ENCODE assay signal across 1 cellular context in the genomic region with DNA sequence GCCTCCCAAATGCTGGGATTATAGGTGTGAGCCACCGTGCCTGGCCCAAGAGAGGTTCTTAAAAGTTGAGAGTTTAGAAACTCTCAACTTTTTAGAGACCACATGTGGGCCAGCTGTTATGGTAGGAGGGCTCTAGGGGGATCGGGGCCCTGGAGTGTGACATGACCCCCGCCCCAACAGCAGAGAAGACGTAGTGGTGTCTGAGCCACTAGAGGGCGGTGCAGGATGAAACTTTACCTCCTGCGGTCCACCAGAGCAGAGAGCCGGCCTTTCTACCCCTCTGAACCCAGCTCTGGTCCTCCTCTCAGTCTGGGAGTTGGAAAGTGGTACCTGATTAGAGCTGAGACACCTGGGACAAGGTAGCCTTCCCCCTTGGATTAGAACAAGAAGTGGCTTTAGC.
TF ChIP-seq lines count a peak whose summit lies in the region.

No MANE protein-coding gene starts in this region.

TF ChIP-seq in K562, 482 proteins besides CTCF, POLR2A, EP300 and RAD21 (continued from another document):
- peak; percentile 69 for TF ChIP-seq ZBTB7A (IDR thresholded peaks at IDR 0.05; ENCODE audit: borderline replicate concordance, control insufficient read depth, low read depth, low read length)
- TF ChIP-seq, protein P1, sequence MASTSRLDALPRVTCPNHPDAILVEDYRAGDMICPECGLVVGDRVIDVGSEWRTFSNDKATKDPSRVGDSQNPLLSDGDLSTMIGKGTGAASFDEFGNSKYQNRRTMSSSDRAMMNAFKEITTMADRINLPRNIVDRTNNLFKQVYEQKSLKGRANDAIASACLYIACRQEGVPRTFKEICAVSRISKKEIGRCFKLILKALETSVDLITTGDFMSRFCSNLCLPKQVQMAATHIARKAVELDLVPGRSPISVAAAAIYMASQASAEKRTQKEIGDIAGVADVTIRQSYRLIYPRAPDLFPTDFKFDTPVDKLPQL (IDR thresholded peaks at IDR 0.05; ENCODE audit: extremely low read depth, insufficient read length): no peak
- TF ChIP-seq NRF1 (conservative IDR thresholded peaks at IDR 0.05 in 1 of 2, IDR thresholded peaks at IDR 0.05 in 1 of 2): no peak
- peak; percentile 59 for TF ChIP-seq CTCFL (IDR thresholded peaks at IDR 0.05; ENCODE audit: borderline replicate concordance, insufficient read depth, low read depth, low read length, poor library complexity, severe bottlenecking)
- TF ChIP-seq ARID2 (IDR thresholded peaks at IDR 0.05): peak; percentile 66; the same call in 1 of the 2 replicates
- peak; percentile 56 for TF ChIP-seq CREM (IDR thresholded peaks at IDR 0.05; ENCODE audit: low read depth)
- TF ChIP-seq RB1 (IDR thresholded peaks at IDR 0.05; ENCODE audit: low read depth): peak; percentile 29; the same call in 1 of the 2 replicates
- TF ChIP-seq AFF4 (CRISPR knock-in tag; IDR thresholded peaks at IDR 0.05): no peak
- TF ChIP-seq ZNF316 (IDR thresholded peaks at IDR 0.05): no peak
- no peak for TF ChIP-seq RNF2 (IDR thresholded peaks at IDR 0.05)
- no peak for TF ChIP-seq MEF2D (tag; conservative IDR thresholded peaks at IDR 0.05; ENCODE audit: low read depth)
- peak; percentile 63; the same call in 1 of the 2 replicates for TF ChIP-seq DEAF1 (CRISPR knock-in tag; IDR thresholded peaks at IDR 0.05)
- no peak for TF ChIP-seq STAT5A (IDR thresholded peaks at IDR 0.05; ENCODE audit: borderline replicate concordance, low read length)
- TF ChIP-seq STAG1 (CRISPR knock-in tag; IDR thresholded peaks at IDR 0.05; ENCODE audit: borderline replicate concordance): peak; percentile 19; the same call in 1 of the 2 replicates
- peak in 1 of 2 experiments; percentile 54; a peak in 2 of 4 replicates for TF ChIP-seq MAZ (CRISPR knock-in tag; conservative IDR thresholded peaks at IDR 0.05 in 1 of 2, IDR thresholded peaks at IDR 0.05 in 1 of 2)
- TF ChIP-seq XRCC5 (IDR thresholded peaks at IDR 0.05; ENCODE audit: low read depth, low read length): peak; percentile 91
- no peak for TF ChIP-seq ZBTB17 (CRISPR knock-in tag; IDR thresholded peaks at IDR 0.05)
